25 cellular contexts compared by ENCODE assay signal in the genomic region with DNA sequence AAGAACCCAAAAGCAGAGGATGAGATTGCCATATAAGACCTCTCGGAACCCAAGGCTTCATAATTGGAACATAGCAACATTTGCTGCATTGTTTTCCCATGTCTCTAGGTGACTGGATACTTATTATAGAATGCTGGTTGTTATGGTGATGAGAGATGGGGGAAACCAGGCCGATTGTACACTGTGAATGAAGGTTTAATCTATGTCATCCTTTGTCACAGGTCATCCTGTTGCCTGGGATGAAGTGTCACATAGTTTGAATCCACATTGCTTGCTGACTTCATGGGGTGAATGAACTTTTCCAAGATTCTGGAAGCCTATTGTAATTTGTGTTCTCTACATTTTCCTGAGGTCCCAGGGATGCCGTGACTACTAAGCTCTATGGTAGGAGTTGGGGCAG. TPM values are rescaled to one million over a fixed set of nuclear protein-coding genes. Genes with fewer than 3 reads are reported as not detected.
"Had no signal": no experiment of that assay in that cellular context is flagged by ENCODE, and none has a peak within 500 bp of the region (broad histone marks: within the 10 kb centered on the region; RNA-seq: fewer than 3 reads in every experiment).

No MANE protein-coding gene starts in this region.

- H3K36me3 ChIP-seq: ascending aorta, cardiac muscle cell, neural progenitor cell, suprapubic skin, tibial artery had no signal

- H3K9me3 ChIP-seq: ascending aorta, suprapubic skin, tibial artery had no signal

- DNase-seq: activated CD4-positive, alpha-beta T cell treated with anti-CD3 and anti-CD28 coated beads for 48 hours; activated CD4-positive, alpha-beta T cell treated with anti-CD3 and anti-CD28 coated beads, Interleukin-2, amount 50 U/mL, for 48 hours; activated CD8-positive, alpha-beta memory T cell treated with anti-CD3 and anti-CD28 coated beads for 24 hours; activated effector memory CD4-positive, alpha-beta T cell treated with Interleukin-2 at 50 U/mL for 16 hours; activated naive CD4-positive, alpha-beta T cell treated with anti-CD3 and anti-CD28 coated beads for 36 hours; activated naive CD8-positive, alpha-beta T cell treated with anti-CD3 and anti-CD28 coated beads for 36 hours; cortex of kidney; head of caudate nucleus; hippocampal formation; left colon; midbrain; naive thymus-derived CD8-positive, alpha-beta T cell; occipital lobe; right cardiac atrium; stimulated activated CD4-positive, alpha-beta T cell treated with anti-CD3 and anti-CD28 coated beads, Interleukin-15, amount 100 ng/mL, for 24 hours; stimulated activated CD4-positive, alpha-beta T cell treated with anti-CD3 and anti-CD28 coated beads, Interleukin-2, amount 100 ng/mL, for 24 hours; stimulated activated naive CD4-positive, alpha-beta T cell; tibial artery had no signal

- ATAC-seq: activated CD4-positive, CD25-positive, alpha-beta regulatory T cell treated with anti-CD3 and anti-CD28 coated beads, Interleukin-2, amount 50 U/mL, for 24 hours; naive thymus-derived CD8-positive, alpha-beta T cell; right cardiac atrium had no signal

- H3K4me1 ChIP-seq: ascending aorta, neural progenitor cell had no signal

- H3K27me3 ChIP-seq: ascending aorta, cardiac muscle cell, neural progenitor cell, suprapubic skin, tibial artery had no signal

- H3K27ac ChIP-seq: ascending aorta, cardiac muscle cell, neural progenitor cell, suprapubic skin, tibial artery, VCaP had no signal

- H3K4me3 ChIP-seq: ascending aorta, cardiac muscle cell, neural progenitor cell, suprapubic skin, tibial artery had no signal

RNA-seq across cellular contexts. Expression of a gene that starts 41.8 kb away (rescaled TPM):
- total RNA-seq: activated naive CD4-positive, alpha-beta T cell treated with anti-CD3 and anti-CD28 coated beads for 36 hours; activated naive CD8-positive, alpha-beta T cell treated with anti-CD3 and anti-CD28 coated beads for 36 hours; endothelial cell of umbilical vein had no signal
